ENCODE assay signal across 8 cellular contexts in genomic region chrX:11770320-11770719, GRCh38.
DNase-seq lines count a peak whose midpoint lies in the region; ATAC-seq, FAIRE-seq and TF ChIP-seq lines count a peak whose summit lies in the region.

No MANE protein-coding gene starts in this region.

- DNase-seq in Kasumi-1 (lab: John Stamatoyannopoulos, UW) (peak; percentile 70 to 76), RWPE2 (ENCODE audit: low spot score) (no peak), astrocyte of the cerebellum (ENCODE audit: low read depth) (peak; percentile 26), iPS-NIHi7 (ENCODE audit: extremely low spot score) (peak; percentile 77), ecto neural progenitor cell (ENCODE audit: low spot score) (no peak)

- peaks cover 7% of the 10 kb centered on the region for H3K4me1 Mint-ChIP-seq in stimulated activated memory B cell treated with anti-CD40 and anti-IgM and Interleukin-4, amounts not matched to agents 10 μg/mL and 1 μg/mL and 100 μg/mL, for 72 hours

- H3K4me1 ChIP-seq in RWPE2 (ENCODE audit: insufficient read depth, poor library complexity, severe bottlenecking): no peaks in the 10 kb centered on the region

- H3K9me3 ChIP-seq in RWPE2 (ENCODE audit: severe bottlenecking): no peaks in the 10 kb centered on the region

- no peak overlapping the region for H3K27ac ChIP-seq in RWPE2 (ENCODE audit: poor library complexity, severe bottlenecking)

- H3K27me3 Mint-ChIP-seq in stimulated activated memory B cell treated with anti-CD40 and anti-IgM and Interleukin-4, amounts not matched to agents 10 μg/mL and 1 μg/mL and 100 μg/mL, for 72 hours: no peaks in the 10 kb centered on the region

- H3K27ac Mint-ChIP-seq in stimulated activated memory B cell treated with anti-CD40 and anti-IgM and Interleukin-4, amounts not matched to agents 10 μg/mL and 1 μg/mL and 100 μg/mL, for 72 hours: peak overlapping the region; percentile 69

- peak; percentile 57 for ATAC-seq in GM21447 (IDR thresholded peaks at IDR 0.05; ENCODE audit: unreplicated experiment)
- peak; percentile 36; the same call in 1 of the 3 replicates for ATAC-seq in RWPE2 (ENCODE audit: low read depth)
- ATAC-seq in stimulated activated memory B cell treated with anti-CD40 and anti-IgM and Interleukin-4, amounts not matched to agents 10 μg/mL and 1 μg/mL and 100 μg/mL, for 72 hours: peak; percentile 67

- H3K4me3 ChIP-seq in RWPE2 (ENCODE audit: severe bottlenecking) (no peak overlapping the region), astrocyte of the cerebellum (ENCODE audit: low read depth, low read length) (no peak overlapping the region)

- peak; percentile 69 for TF ChIP-seq CTCF in RWPE2 (IDR thresholded peaks at IDR 0.05; ENCODE audit: poor library complexity, severe bottlenecking)
- TF ChIP-seq CTCF in astrocyte of the cerebellum (IDR thresholded peaks at IDR 0.05; ENCODE audit: low read depth, low read length, missing control alignments): peak; percentile 83

- peaks cover 33% of the 10 kb centered on the region for H3K36me3 Mint-ChIP-seq in stimulated activated memory B cell treated with anti-CD40 and anti-IgM and Interleukin-4, amounts not matched to agents 10 μg/mL and 1 μg/mL and 100 μg/mL, for 72 hours

- no peaks in the 10 kb centered on the region for H3K27me3 ChIP-seq in RWPE2 (ENCODE audit: insufficient read depth, poor library complexity, severe bottlenecking)

- in situ Hi-C loops in astrocyte of the cerebellum (cut with HindIII; ENCODE audit: low sequenced_read_pairs): loop anchor here (25.0 kb wide), 1 partner anchor 233 kb away; no protein-coding TSS in a partner anchor

- H3K9me3 Mint-ChIP-seq in stimulated activated memory B cell treated with anti-CD40 and anti-IgM and Interleukin-4, amounts not matched to agents 10 μg/mL and 1 μg/mL and 100 μg/mL, for 72 hours: no peaks in the 10 kb centered on the region

- FAIRE-seq in G401.6 (lab: Jason Lieb, UNC): peak; percentile 36

- H3K36me3 ChIP-seq in RWPE2 (ENCODE audit: low read depth): no peaks in the 10 kb centered on the region

- H3K4me3 Mint-ChIP-seq in stimulated activated memory B cell treated with anti-CD40 and anti-IgM and Interleukin-4, amounts not matched to agents 10 μg/mL and 1 μg/mL and 100 μg/mL, for 72 hours: no peak overlapping the region

Comparison
In these comparisons a context has a peak if more than half of its experiments do, and no peak if none do; other contexts are left out.
1. DNase-seq: peak in Kasumi-1 (2 of 2), astrocyte of the cerebellum (single experiment) and iPS-NIHi7 (single experiment); none in RWPE2 (single experiment) and ecto neural progenitor cell (single experiment).
2. Peak in every context shown above with its lines, with median percentiles within 50 percentile points of each other: ATAC-seq.